24 cellular contexts compared by ENCODE assay signal in genomic region chr14:76083796-76084195, GRCh38.
DNase-seq lines count a peak whose midpoint lies in the region; ATAC-seq and TF ChIP-seq lines count a peak whose summit lies in the region.
"Had no signal": no experiment of that assay in that cellular context is flagged by ENCODE, and none has a peak within 500 bp of the region (broad histone marks: within the 10 kb centered on the region; RNA-seq: fewer than 3 reads in every experiment).

No MANE protein-coding gene starts in this region.

- peak overlapping the region; percentile 59 for H3K4me3 Mint-ChIP-seq in glutamatergic neuron (ENCODE audit: unreplicated experiment)
- H3K4me3 Mint-ChIP-seq in activated CD8-positive, alpha-beta T cell treated with anti-CD3 and anti-CD28 coated beads, Interleukin-2, amount 10 ng/mL, durations not matched to agents 7 days and 5 days = no peak overlapping the region
- H3K4me3 Mint-ChIP-seq: activated naive CD4-positive, alpha-beta T cell treated with anti-CD3 and anti-CD28 coated beads, Interleukin-2, amount 50 U/mL, for 24 hours; natural killer cell had no signal

- no peaks in the 10 kb centered on the region for H3K36me3 Mint-ChIP-seq in glutamatergic neuron (ENCODE audit: unreplicated experiment)
- no peaks in the 10 kb centered on the region for H3K36me3 Mint-ChIP-seq in activated CD8-positive, alpha-beta T cell treated with anti-CD3 and anti-CD28 coated beads, Interleukin-2, amount 10 ng/mL, durations not matched to agents 7 days and 5 days (ENCODE audit: low read depth)
- H3K36me3 Mint-ChIP-seq: activated naive CD4-positive, alpha-beta T cell treated with anti-CD3 and anti-CD28 coated beads, Interleukin-2, amount 50 U/mL, for 24 hours; natural killer cell had no signal

- peaks cover 22% of the 10 kb centered on the region for H3K4me1 ChIP-seq in HUES64 (ENCODE audit: insufficient read depth, low read length)
- H3K4me1 ChIP-seq: lower lobe of right lung, upper lobe of right lung had no signal

- H3K4me1 Mint-ChIP-seq in glutamatergic neuron (ENCODE audit: low read depth, unreplicated experiment) = peaks cover 82% of the 10 kb centered on the region
- H3K4me1 Mint-ChIP-seq in activated CD8-positive, alpha-beta T cell treated with anti-CD3 and anti-CD28 coated beads, Interleukin-2, amount 10 ng/mL, durations not matched to agents 7 days and 5 days (ENCODE audit: low read depth) = no peaks in the 10 kb centered on the region
- H3K4me1 Mint-ChIP-seq: activated naive CD4-positive, alpha-beta T cell treated with anti-CD3 and anti-CD28 coated beads, Interleukin-2, amount 50 U/mL, for 24 hours; natural killer cell had no signal

- no peak overlapping the region for H3K4me3 ChIP-seq in HUES64 (ENCODE audit: low read length)
- H3K4me3 ChIP-seq: BLaER1 treated with 17β-estradiol and CSF1 and Interleukin-3, amounts not matched to agents 10 nM and 100 nM; HAP-1; lower lobe of right lung; upper lobe of right lung had no signal

- H3K9me3 ChIP-seq in HUES64 (ENCODE audit: insufficient read depth, low read depth, low read length) = no peaks in the 10 kb centered on the region
- H3K9me3 ChIP-seq: BLaER1 treated with 17β-estradiol and CSF1 and Interleukin-3, amounts not matched to agents 10 nM and 100 nM; HAP-1; lower lobe of right lung; upper lobe of right lung had no signal

- peak overlapping the region; percentile 87 for H3K27ac Mint-ChIP-seq in glutamatergic neuron (ENCODE audit: unreplicated experiment)
- H3K27ac Mint-ChIP-seq in activated CD8-positive, alpha-beta T cell treated with anti-CD3 and anti-CD28 coated beads, Interleukin-2, amount 10 ng/mL, durations not matched to agents 7 days and 5 days = no peak overlapping the region
- H3K27ac Mint-ChIP-seq: activated naive CD4-positive, alpha-beta T cell treated with anti-CD3 and anti-CD28 coated beads, Interleukin-2, amount 50 U/mL, for 24 hours; activated T-helper 2 cell treated with anti-CD3 and anti-CD28 coated beads, Interferon-gamma antibody, Interleukin-2, Interleukin-4, amounts not matched to agents 10 μg/mL and 5 μg/mL and 100 μg/mL, durations not matched to agents 14 hours and 24 hours and 36 hours; natural killer cell had no signal

- DNase-seq in glutamatergic neuron (peak; percentile 37), sciatic nerve (ENCODE audit: low spot score) (no peak), dermis blood vessel endothelial cell (no peak), NCI-H146 (lab: John Stamatoyannopoulos, UW) (no peak)
- no peak for DNase-seq in activated CD8-positive, alpha-beta T cell treated with anti-CD3 and anti-CD28 coated beads, Interleukin-2, amount 10 ng/mL, durations not matched to agents 7 days and 5 days
- DNase-seq: activated T-cell treated with anti-CD3 and anti-CD28 coated beads for 4 hours; amniotic stem cell; effector memory CD4-positive, alpha-beta T cell; kidney; lower lobe of right lung; natural killer cell; NCI-H1048; NCI-H1694 treated with DMSO at 0.1 percent for 48 hours; NCI-H526 treated with DMSO at 0.1 percent for 48 hours; Right ventricle myocardium superior; stimulated activated CD4-positive, alpha-beta T cell treated with anti-CD3 and anti-CD28 coated beads, Interleukin-4, amount 100 ng/mL, for 1 hour; upper lobe of right lung had no signal

- 67% methylated on average over 13 of the region's 13 CpGs for WGBS in HUES64

- no peak overlapping the region for H3K9ac ChIP-seq in HUES64 (ENCODE audit: low read depth, low read length)
- H3K9ac ChIP-seq: BLaER1 treated with 17β-estradiol and CSF1 and Interleukin-3, amounts not matched to agents 10 nM and 100 nM had no signal

- intact Hi-C loops in sciatic nerve (cut with DNase I) = no loop called here

- CTCF ChIA-PET in activated CD8-positive, alpha-beta T cell treated with anti-CD3 and anti-CD28 coated beads, Interleukin-2, amount 10 ng/mL, durations not matched to agents 7 days and 5 days (lab: Charles Lee) = no interaction called here

- H3K9me3 Mint-ChIP-seq in glutamatergic neuron (ENCODE audit: unreplicated experiment) = peaks cover 6% of the 10 kb centered on the region
- no peaks in the 10 kb centered on the region for H3K9me3 Mint-ChIP-seq in activated CD8-positive, alpha-beta T cell treated with anti-CD3 and anti-CD28 coated beads, Interleukin-2, amount 10 ng/mL, durations not matched to agents 7 days and 5 days (ENCODE audit: insufficient read depth)
- H3K9me3 Mint-ChIP-seq: activated naive CD4-positive, alpha-beta T cell treated with anti-CD3 and anti-CD28 coated beads, Interleukin-2, amount 50 U/mL, for 24 hours; activated T-helper 2 cell treated with anti-CD3 and anti-CD28 coated beads, Interferon-gamma antibody, Interleukin-2, Interleukin-4, amounts not matched to agents 10 μg/mL and 5 μg/mL and 100 μg/mL, durations not matched to agents 14 hours and 24 hours and 36 hours; natural killer cell had no signal

- H3K27me3 ChIP-seq in HUES64 (ENCODE audit: insufficient read depth, low read length) = no peaks in the 10 kb centered on the region
- H3K27me3 ChIP-seq: BLaER1 treated with 17β-estradiol and CSF1 and Interleukin-3, amounts not matched to agents 10 nM and 100 nM; upper lobe of right lung had no signal

- peaks cover 9% of the 10 kb centered on the region for H3K27me3 Mint-ChIP-seq in glutamatergic neuron (ENCODE audit: unreplicated experiment)
- no peaks in the 10 kb centered on the region for H3K27me3 Mint-ChIP-seq in activated CD8-positive, alpha-beta T cell treated with anti-CD3 and anti-CD28 coated beads, Interleukin-2, amount 10 ng/mL, durations not matched to agents 7 days and 5 days (ENCODE audit: low read depth)
- H3K27me3 Mint-ChIP-seq: activated naive CD4-positive, alpha-beta T cell treated with anti-CD3 and anti-CD28 coated beads, Interleukin-2, amount 50 U/mL, for 24 hours had no signal

- H3K27ac ChIP-seq in HUES64 (ENCODE audit: low read depth, low read length) (peak overlapping the region; percentile 48; the same call in 1 of the 2 replicates), angular gyrus (ENCODE audit: low read depth, low read length) (peak overlapping the region; percentile 24)
- H3K27ac ChIP-seq: BLaER1 treated with 17β-estradiol and CSF1 and Interleukin-3, amounts not matched to agents 10 nM and 100 nM; lower lobe of right lung; upper lobe of right lung had no signal

- H3K36me3 ChIP-seq in HUES64 (ENCODE audit: insufficient read depth, low read length) = no peaks in the 10 kb centered on the region
- H3K36me3 ChIP-seq: BLaER1 treated with 17β-estradiol and CSF1 and Interleukin-3, amounts not matched to agents 10 nM and 100 nM; HAP-1 had no signal

- no peak for TF ChIP-seq CTCF in glutamatergic neuron (IDR thresholded peaks at IDR 0.05; ENCODE audit: partially characterized antibody, unreplicated experiment)

- POLR2A ChIA-PET in activated CD8-positive, alpha-beta T cell treated with anti-CD3 and anti-CD28 coated beads, Interleukin-2, amount 10 ng/mL, durations not matched to agents 7 days and 5 days (lab: Charles Lee) = no interaction called here

- ATAC-seq in sciatic nerve = peak; percentile 81
- no peak for ATAC-seq in activated CD8-positive, alpha-beta T cell treated with anti-CD3 and anti-CD28 coated beads, Interleukin-2, amount 10 ng/mL, durations not matched to agents 7 days and 5 days
- ATAC-seq: lower lobe of right lung, natural killer cell, SK-N-SH treated with all-trans-retinoic acid at 6 μM for 48 hours, upper lobe of right lung had no signal
